In the genomic region with DNA sequence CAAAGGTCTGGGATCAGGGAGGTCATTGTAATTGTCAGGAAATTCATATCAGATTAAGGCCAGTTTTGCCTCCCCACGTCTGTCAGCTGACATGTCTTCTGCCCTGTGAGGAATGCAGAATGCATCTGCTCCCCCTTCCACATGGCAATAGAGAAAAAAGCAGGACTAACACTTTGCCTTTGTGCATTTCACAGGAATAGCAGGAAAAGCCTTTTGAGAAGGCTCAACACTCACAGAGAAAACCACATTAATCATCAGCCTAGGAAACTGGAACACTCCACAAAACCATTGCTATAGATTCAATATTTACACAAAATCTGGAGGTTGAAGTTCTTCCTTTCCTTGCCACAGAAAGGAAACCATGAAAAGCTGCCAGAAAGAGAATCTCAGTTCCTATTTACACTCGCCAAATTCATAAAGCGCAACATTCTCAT, we compare ENCODE assay signal across 9 cellular contexts.
A peak's percentile ranks its signal among the peaks of the same experiment; 100 is the strongest.
DNase-seq lines count a peak whose midpoint lies in the region; ATAC-seq lines count a peak whose summit lies in the region.
"Had no signal": no experiment of that assay in that cellular context is flagged by ENCODE, and none has a peak within 500 bp of the region (broad histone marks: within the 10 kb centered on the region; RNA-seq: fewer than 3 reads in every experiment).

No MANE protein-coding gene starts in this region.

- no peak overlapping the region for H3K27ac ChIP-seq in mesenchymal stem cell (ENCODE audit: low read length, poor library complexity, severe bottlenecking)

- peak overlapping the region in 1 of 2 experiments; percentile 63 for H3K18ac ChIP-seq in mesenchymal stem cell (ENCODE audit: low read depth in 1 of 2, low read length in 2 of 2)

- no peak overlapping the region for H3K4me3 ChIP-seq in mesenchymal stem cell (ENCODE audit: insufficient read depth in 1 of 2, low read depth in 1 of 2, low read length in 2 of 2)

- H4K8ac ChIP-seq in mesenchymal stem cell (ENCODE audit: low read length) = peak overlapping the region; percentile 27

- H3K4ac ChIP-seq in mesenchymal stem cell (ENCODE audit: low read depth in 1 of 2, low read length in 2 of 2) = no peak overlapping the region

- no peak overlapping the region for H2BK15ac ChIP-seq in mesenchymal stem cell (ENCODE audit: low read depth, poor library complexity, severe bottlenecking)

- H3K9me3 ChIP-seq in mesenchymal stem cell (ENCODE audit: control insufficient read depth, low read length) = no peaks in the 10 kb centered on the region

- in situ Hi-C loops in SK-MEL-5 (cut with HindIII; ENCODE audit: low pct_unique_long_range_greater_than_20kb, low sequenced_read_pairs) = no loop called here

- no peak overlapping the region for H3K9ac ChIP-seq in mesenchymal stem cell (ENCODE audit: low read length)

- peaks cover 17% of the 10 kb centered on the region for H3K4me1 ChIP-seq in mesenchymal stem cell (ENCODE audit: control insufficient read depth, insufficient read depth, low read depth, low read length)

- H2AK5ac ChIP-seq in mesenchymal stem cell (ENCODE audit: low read length, severe bottlenecking) = no peak overlapping the region

- no peak overlapping the region for H3K23ac ChIP-seq in mesenchymal stem cell (ENCODE audit: low read length in 2 of 2)

- no peaks in the 10 kb centered on the region for H3K79me1 ChIP-seq in mesenchymal stem cell (replicated peaks; ENCODE audit: low read length, poor library complexity, severe bottlenecking)

- no peak overlapping the region for H3K4me2 ChIP-seq in mesenchymal stem cell (ENCODE audit: low read length, poor library complexity, severe bottlenecking)

- no peak overlapping the region for H2BK12ac ChIP-seq in mesenchymal stem cell (ENCODE audit: low read length in 2 of 2)

- no peak overlapping the region for H4K91ac ChIP-seq in mesenchymal stem cell (ENCODE audit: low read length)

- no peak overlapping the region for H2AFZ ChIP-seq in mesenchymal stem cell (ENCODE audit: low read depth, low read length)

- no peak overlapping the region for H2BK120ac ChIP-seq in mesenchymal stem cell (ENCODE audit: low read depth, low read length)

- peaks cover 6 to 61% of the 10 kb centered on the region in 2 experiments for H3K27me3 ChIP-seq in mesenchymal stem cell (ENCODE audit: control insufficient read depth in 1 of 2, insufficient read depth in 1 of 2, low read length in 2 of 2)

- no peak overlapping the region for H2BK5ac ChIP-seq in mesenchymal stem cell (ENCODE audit: low read depth, low read length, poor library complexity, severe bottlenecking)

- peak; percentile 91 for DNase-seq in SK-MEL-5 (ENCODE audit: low read depth, low spot score)
- DNase-seq in mesenchymal stem cell = peak; percentile 62
- DNase-seq in iPS-NIHi7 (ENCODE audit: extremely low spot score) = no peak
- no peak for DNase-seq in KG1 (lab: John Stamatoyannopoulos, UW)
- DNase-seq in stimulated activated naive CD4-positive, alpha-beta T cell (lab: John Stamatoyannopoulos, UW) = no peak
- DNase-seq in retina = no peak
- DNase-seq: effector CD8-positive, alpha-beta T cell had no signal

- no peak overlapping the region for H3K14ac ChIP-seq in mesenchymal stem cell (ENCODE audit: low read length in 2 of 2)

- WGBS in mesenchymal stem cell = 58% methylated on average over 3 of the region's 3 CpGs

- no peaks in the 10 kb centered on the region for H3K36me3 ChIP-seq in mesenchymal stem cell (ENCODE audit: control insufficient read depth in 1 of 2, insufficient read depth in 2 of 2, low read depth in 1 of 2, low read length in 2 of 2)

- peak; percentile 29 for ATAC-seq in GM18519 (IDR thresholded peaks at IDR 0.05; ENCODE audit: low FRiP score, unreplicated experiment)
- peak; percentile 18 for ATAC-seq in HG02610 (IDR thresholded peaks at IDR 0.05; ENCODE audit: unreplicated experiment)

Comparison
In these comparisons a context has a peak if more than half of its experiments do, and no peak if none do; other contexts are left out.
1. DNase-seq: peak in SK-MEL-5 (single experiment) and mesenchymal stem cell (single experiment); none in iPS-NIHi7 (single experiment), KG1 (single experiment), stimulated activated naive CD4-positive, alpha-beta T cell (0 of 6) and retina (single experiment).